In genomic region chr12:110741371-110741770, GRCh38 we compare ENCODE assay signal across 8 cellular contexts. TPM values are rescaled to one million over a fixed set of nuclear protein-coding genes. Genes with fewer than 3 reads are reported as not detected.
A peak's percentile ranks its signal among the peaks of the same experiment; 100 is the strongest.
DNase-seq lines count a peak whose midpoint lies in the region; ATAC-seq and TF ChIP-seq lines count a peak whose summit lies in the region.

No MANE protein-coding gene starts in this region.

- H3K4me2 ChIP-seq in PC-9 = peak overlapping the region; percentile 85

- H4K20me1 ChIP-seq in PC-9 (ENCODE audit: insufficient read depth) = peaks cover 56% of the 10 kb centered on the region

- H3K79me2 ChIP-seq in PC-9 (ENCODE audit: low read depth) = peaks cover 67% of the 10 kb centered on the region

- no peaks in the 10 kb centered on the region for H3K9me2 ChIP-seq in PC-9 (ENCODE audit: insufficient read depth)

- peak overlapping the region; percentile 94 for H3K9ac ChIP-seq in endodermal cell (ENCODE audit: extremely low read depth, low read length, poor library complexity, severe bottlenecking)

- H3K27me3 ChIP-seq in PC-9 (ENCODE audit: insufficient read depth, low read depth) = no peaks in the 10 kb centered on the region
- no peaks in the 10 kb centered on the region for H3K27me3 ChIP-seq in endodermal cell (ENCODE audit: control insufficient read depth, insufficient read depth, low read length, poor library complexity, severe bottlenecking)

- DNase-seq in GM13977 (ENCODE audit: low spot score) (peak; percentile 40), PC-9 (no peak), endodermal cell (peak; percentile 44), neural crest cell (ENCODE audit: low read depth, low spot score) (no peak), NCI-H345 treated with DMSO at 0.1 percent for 48 hours (lab: John Stamatoyannopoulos, UW; ENCODE audit: unreplicated experiment) (no peak), cerebellum (ENCODE audit: low spot score) (no peak), NCI-H2029 (lab: John Stamatoyannopoulos, UW) (no peak)

- 0 to 1% methylated on average over 1 to 5 of the region's 5 CpGs for WGBS in endodermal cell (ENCODE audit: insufficient coverage in 1 of 2, insufficient read length in 1 of 2), 2 experiments

- H3K4me3 ChIP-seq in PC-9 (peak overlapping the region; percentile 66), endodermal cell (ENCODE audit: low read length) (peak overlapping the region; percentile 97)

- H3K4me3 Mint-ChIP-seq in endodermal cell (peak overlapping the region; percentile 99), neural crest cell (peak overlapping the region; percentile 99)

- POLR2A ChIA-PET in PC-9 (lab: Charles Lee; ENCODE audit: unreplicated experiment) = interaction anchor here (0.6 to 0.7 kb wide), 3 partner anchors 64 to 239 kb away, joined by 4 to 6 read pairs (median 5); partner anchors contain the start of gene RAD9B

- H3K36me3 Mint-ChIP-seq in endodermal cell (ENCODE audit: low read depth) = peaks cover 2% of the 10 kb centered on the region
- no peaks in the 10 kb centered on the region for H3K36me3 Mint-ChIP-seq in neural crest cell (ENCODE audit: low read depth)

- peaks cover 19% of the 10 kb centered on the region for H3K27me3 Mint-ChIP-seq in endodermal cell (ENCODE audit: insufficient read depth)
- H3K27me3 Mint-ChIP-seq in neural crest cell (ENCODE audit: low read depth) = no peaks in the 10 kb centered on the region

- intact Hi-C loops in PC-9 (cut with micrococcal nuclease; ENCODE audit: unreplicated experiment) = no loop called here

- CTCF ChIA-PET in PC-9 (lab: Charles Lee) = interaction anchor here (0.6 kb wide), 1 partner anchor 8 kb away, joined by 6 read pairs; no protein-coding TSS in a partner anchor

- peaks cover 8% of the 10 kb centered on the region; the same call in 1 of the 2 replicates for H3K36me3 ChIP-seq in PC-9 (ENCODE audit: low read depth)
- H3K36me3 ChIP-seq in endodermal cell (ENCODE audit: control insufficient read depth, insufficient read depth, low read length) = peaks cover 19% of the 10 kb centered on the region

- in situ Hi-C loops in GM13977 (cut with MboI; ENCODE audit: low pct_unique_long_range_greater_than_20kb, low sequenced_read_pairs, unreplicated experiment) = no loop called here

- peaks cover 15% of the 10 kb centered on the region; the same call in 1 of the 2 replicates for H3F3A ChIP-seq in PC-9 (ENCODE audit: insufficient read depth, low read depth)

- H3K27ac ChIP-seq in PC-9 = no peak overlapping the region
- H3K27ac ChIP-seq in endodermal cell (ENCODE audit: low read depth, low read length) = no peak overlapping the region

- H3K27ac Mint-ChIP-seq in endodermal cell = peak overlapping the region; percentile 96
- H3K27ac Mint-ChIP-seq in neural crest cell (ENCODE audit: unreplicated experiment) = peak overlapping the region; percentile 97

- TF ChIP-seq CTCF in GM13977 (IDR thresholded peaks at IDR 0.05; ENCODE audit: extremely low read depth, insufficient read depth, missing control alignments) (no peak), PC-9 (conservative IDR thresholded peaks at IDR 0.05) (no peak), endodermal cell (conservative IDR thresholded peaks at IDR 0.05) (no peak), neural crest cell (conservative IDR thresholded peaks at IDR 0.05) (no peak)

- no peak for ATAC-seq in GM19035 (IDR thresholded peaks at IDR 0.05; ENCODE audit: unreplicated experiment)

- BruUV-seq in PC-9 (replicated peaks; lab: Mats Ljungman, UMichigan) = TSS peak; percentile 63

- H3K9me3 Mint-ChIP-seq in endodermal cell = no peaks in the 10 kb centered on the region
- no peaks in the 10 kb centered on the region for H3K9me3 Mint-ChIP-seq in neural crest cell

- H3K4me1 ChIP-seq in PC-9 (replicated peaks; ENCODE audit: insufficient read depth) (peaks cover 48% of the 10 kb centered on the region), endodermal cell (ENCODE audit: control insufficient read depth, insufficient read depth, low read length) (no peaks in the 10 kb centered on the region)

- H2AFZ ChIP-seq in PC-9 = no peak overlapping the region

- H3K9me3 ChIP-seq in PC-9 (ENCODE audit: insufficient read depth, low read depth) = no peaks in the 10 kb centered on the region
- H3K9me3 ChIP-seq in endodermal cell (ENCODE audit: control insufficient read depth, low read length) = no peaks in the 10 kb centered on the region

- peaks cover 33% of the 10 kb centered on the region for H3K4me1 Mint-ChIP-seq in endodermal cell
- H3K4me1 Mint-ChIP-seq in neural crest cell = peaks cover 55% of the 10 kb centered on the region

RNA-seq across cellular contexts. Expression of gene PPP1CC, which starts 1.3 kb away (rescaled TPM):
- total RNA-seq in PC-9 (2021) = 149 and 170 TPM in 2 replicates
- 100 to 1,000 TPM; 179 to 201 TPM for total RNA-seq in endodermal cell
- polyA plus RNA-seq in endodermal cell (2013, experiment 1 of 2) = 278 TPM
- polyA plus RNA-seq in endodermal cell (2013, experiment 2 of 2) = 253 TPM
- 288 and 293 TPM in 2 replicates for total RNA-seq in neural crest cell
- total RNA-seq in cerebellum = 129 TPM

RNA-seq across cellular contexts. Expression of gene HVCN1, which starts 52.5 kb away (rescaled TPM):
- total RNA-seq in PC-9 (2021) (3.4 and 3.6 TPM in 2 replicates), endodermal cell (1 to 10 TPM; 8.8 to 9.5 TPM), neural crest cell (3.8 and 4.9 TPM in 2 replicates), cerebellum (4.1 TPM)
- polyA plus RNA-seq in endodermal cell (2013, experiment 1 of 2) = 9.3 TPM
- 7.7 TPM for polyA plus RNA-seq in endodermal cell (2013, experiment 2 of 2)

Comparison
In these comparisons a context has a peak if more than half of its experiments do, and no peak if none do; other contexts are left out.
1. DNase-seq: peak in GM13977 (single experiment) and endodermal cell (single experiment); none in PC-9 (0 of 2), neural crest cell (single experiment), NCI-H345 treated with DMSO at 0.1 percent for 48 hours (single experiment), cerebellum (single experiment) and NCI-H2029 (single experiment).